15 cellular contexts compared by ENCODE assay signal in the genomic region with DNA sequence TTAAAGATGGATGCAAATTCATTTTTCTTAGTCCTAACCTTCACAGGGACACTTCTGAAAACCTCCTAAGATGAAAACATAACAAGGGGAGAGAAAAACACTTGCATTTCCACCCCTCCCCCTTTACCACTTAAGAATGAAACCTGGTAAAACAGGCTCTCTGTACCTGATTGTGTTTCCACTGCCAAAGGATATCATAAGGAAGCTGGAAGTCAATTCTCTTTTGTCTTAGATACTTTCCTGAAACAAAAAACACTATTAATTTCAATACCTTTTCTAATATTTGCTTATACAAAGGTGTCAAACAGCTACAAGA. TPM values are rescaled to one million over a fixed set of nuclear protein-coding genes. Genes with fewer than 3 reads are reported as not detected.
DNase-seq lines count a peak whose midpoint lies in the region; ATAC-seq, FAIRE-seq and TF ChIP-seq lines count a peak whose summit lies in the region.
"Had no signal": no experiment of that assay in that cellular context is flagged by ENCODE, and none has a peak within 500 bp of the region (broad histone marks: within the 10 kb centered on the region; RNA-seq: fewer than 3 reads in every experiment).

No MANE protein-coding gene starts in this region.

- peaks cover 11% of the 10 kb centered on the region for H3K36me3 Mint-ChIP-seq in astrocyte (ENCODE audit: low read depth, unreplicated experiment)
- peaks cover 39% of the 10 kb centered on the region for H3K36me3 Mint-ChIP-seq in activated CD8-positive, alpha-beta T cell treated with anti-CD3 and anti-CD28 coated beads, Interleukin-2, amount 10 ng/mL, durations not matched to agents 7 days and 5 days (ENCODE audit: low read depth)

- H3K4me3 Mint-ChIP-seq in astrocyte (ENCODE audit: unreplicated experiment) = no peak overlapping the region
- no peak overlapping the region for H3K4me3 Mint-ChIP-seq in activated CD8-positive, alpha-beta T cell treated with anti-CD3 and anti-CD28 coated beads, Interleukin-2, amount 10 ng/mL, durations not matched to agents 7 days and 5 days
- H3K4me3 Mint-ChIP-seq: natural killer cell; T-helper 2 cell treated with Interferon-gamma antibody and Interleukin-4, amounts not matched to agents 5 μg/mL and 100 μg/mL, for 36 hours had no signal

- H3K27ac ChIP-seq in heart left ventricle (peak overlapping the region in 10 of 12 donors; percentile 6 to 70 (median 43)), astrocyte (ENCODE audit: low read depth, low read length) (no peak overlapping the region), thyroid gland (peak overlapping the region; percentile 35 to 56 (median 44))

- no peaks in the 10 kb centered on the region for H4K20me1 ChIP-seq in astrocyte (ENCODE audit: insufficient read depth, low read length)

- intact Hi-C loops in heart left ventricle (cut with DNase I) (no loop called here), left cardiac atrium (cut with DNase I) (no loop called here), thyroid gland (cut with DNase I) (loop anchor here (10.0 kb wide), 1 partner anchor 185 kb away; the partner anchor contains the start of gene ASH1L)

- H3K79me2 ChIP-seq in astrocyte (ENCODE audit: insufficient read depth, low read length) = no peaks in the 10 kb centered on the region

- H3K4me3 ChIP-seq in heart left ventricle (no peak overlapping the region), astrocyte (ENCODE audit: insufficient read depth, low read depth, low read length) (no peak overlapping the region), thyroid gland (replicated peaks in 1 of 3) (no peak overlapping the region)

- TF ChIP-seq CTCF in heart left ventricle (IDR thresholded peaks at IDR 0.05) (no peak), astrocyte (IDR thresholded peaks at IDR 0.05; ENCODE audit: insufficient read depth, low read depth, low read length) (no peak), thyroid gland (IDR thresholded peaks at IDR 0.05) (no peak)

- peak in 1 of 4 donors; percentile 11 for ATAC-seq in heart left ventricle
- no peak for ATAC-seq in left cardiac atrium
- ATAC-seq in activated CD8-positive, alpha-beta T cell treated with anti-CD3 and anti-CD28 coated beads, Interleukin-2, amount 10 ng/mL, durations not matched to agents 7 days and 5 days = no peak
- ATAC-seq: natural killer cell had no signal

- H3K9ac ChIP-seq in astrocyte (ENCODE audit: low read length) = no peak overlapping the region

- H3K27me3 ChIP-seq in heart left ventricle = no peaks in the 10 kb centered on the region
- no peaks in the 10 kb centered on the region for H3K27me3 ChIP-seq in astrocyte (ENCODE audit: insufficient read depth, low read length)
- H3K27me3 ChIP-seq in thyroid gland = no peaks in the 10 kb centered on the region

- H3K4me2 ChIP-seq in astrocyte (ENCODE audit: low read length) = peak overlapping the region; percentile 6

- FAIRE-seq in astrocyte (lab: Jason Lieb, UNC) (no peak), islet of Langerhans (lab: Jason Lieb, UNC) (peak; percentile 5)

- H2AFZ ChIP-seq in astrocyte (ENCODE audit: low read depth, low read length) = no peak overlapping the region

- no peaks in the 10 kb centered on the region for H3K9me3 Mint-ChIP-seq in astrocyte (ENCODE audit: unreplicated experiment)
- no peaks in the 10 kb centered on the region for H3K9me3 Mint-ChIP-seq in activated CD8-positive, alpha-beta T cell treated with anti-CD3 and anti-CD28 coated beads, Interleukin-2, amount 10 ng/mL, durations not matched to agents 7 days and 5 days (ENCODE audit: insufficient read depth)
- H3K9me3 Mint-ChIP-seq: natural killer cell; T-helper 2 cell treated with Interferon-gamma antibody and Interleukin-4, amounts not matched to agents 5 μg/mL and 100 μg/mL, for 36 hours had no signal

- POLR2A ChIA-PET in activated CD8-positive, alpha-beta T cell treated with anti-CD3 and anti-CD28 coated beads, Interleukin-2, amount 10 ng/mL, durations not matched to agents 7 days and 5 days (lab: Charles Lee) = no interaction called here

- H3K27ac Mint-ChIP-seq in astrocyte (ENCODE audit: unreplicated experiment) = no peak overlapping the region
- no peak overlapping the region for H3K27ac Mint-ChIP-seq in activated CD8-positive, alpha-beta T cell treated with anti-CD3 and anti-CD28 coated beads, Interleukin-2, amount 10 ng/mL, durations not matched to agents 7 days and 5 days
- H3K27ac Mint-ChIP-seq: natural killer cell; T-helper 2 cell treated with Interferon-gamma antibody and Interleukin-4, amounts not matched to agents 5 μg/mL and 100 μg/mL, for 36 hours had no signal

- DNase-seq in heart left ventricle = no peak
- DNase-seq in left cardiac atrium = no peak
- no peak for DNase-seq in astrocyte (ENCODE audit: low read depth)
- peak in 1 of 2 donors; percentile 5 for DNase-seq in thyroid gland
- no peak for DNase-seq in medulla oblongata (ENCODE audit: extremely low spot score)
- no peak for DNase-seq in activated CD8-positive, alpha-beta T cell treated with anti-CD3 and anti-CD28 coated beads, Interleukin-2, amount 10 ng/mL, durations not matched to agents 7 days and 5 days
- DNase-seq in NCI-H524 (lab: John Stamatoyannopoulos, UW) = no peak
- DNase-seq: activated CD4-positive, alpha-beta T cell treated with anti-CD3 and anti-CD28 coated beads for 4 hours; activated T-cell treated with anti-CD3 and anti-CD28 coated beads, Interleukin-2, amount 50 U/mL, for 48 hours; natural killer cell; NCI-H187 treated with DMSO at 0.1 percent for 48 hours; stimulated activated CD4-positive, alpha-beta T cell treated with anti-CD3 and anti-CD28 coated beads, Interleukin-2, amount 100 ng/mL, for 48 hours; stimulated activated CD8-positive, alpha-beta memory T cell treated with anti-CD3 and anti-CD28 coated beads, Interleukin-4, amount 100 ng/mL, for 48 hours had no signal

- H3K36me3 ChIP-seq in heart left ventricle = peaks cover 0 to 68% (median 45%) of the 10 kb centered on the region in 9 donors
- peaks cover 19% of the 10 kb centered on the region for H3K36me3 ChIP-seq in astrocyte (ENCODE audit: insufficient read depth, low read length)
- H3K36me3 ChIP-seq in thyroid gland = peaks cover 19 to 32% of the 10 kb centered on the region in 2 donors

- CTCF ChIA-PET in activated CD8-positive, alpha-beta T cell treated with anti-CD3 and anti-CD28 coated beads, Interleukin-2, amount 10 ng/mL, durations not matched to agents 7 days and 5 days (lab: Charles Lee) = interaction anchor here (0.6 to 1.4 kb wide), 2 partner anchors 10 to 125 kb away, joined by 3 read pairs; no protein-coding TSS in a partner anchor

- no peaks in the 10 kb centered on the region for H3K9me3 ChIP-seq in heart left ventricle
- no peaks in the 10 kb centered on the region for H3K9me3 ChIP-seq in astrocyte (ENCODE audit: insufficient read depth, low read depth, low read length)
- H3K9me3 ChIP-seq in thyroid gland = no peaks in the 10 kb centered on the region

- peaks cover 0 to 25% (median 9%) of the 10 kb centered on the region in 12 donors for H3K4me1 ChIP-seq in heart left ventricle
- peaks cover 11% of the 10 kb centered on the region for H3K4me1 ChIP-seq in astrocyte (ENCODE audit: insufficient read depth, low read length)
- peaks cover 6 to 21% of the 10 kb centered on the region in 2 donors for H3K4me1 ChIP-seq in thyroid gland

- TF ChIP-seq POLR2A in heart left ventricle (IDR thresholded peaks at IDR 0.05) (no peak), thyroid gland (IDR thresholded peaks at IDR 0.05) (no peak)

- H3K4me1 Mint-ChIP-seq in astrocyte (ENCODE audit: low read depth, unreplicated experiment) = no peaks in the 10 kb centered on the region
- no peaks in the 10 kb centered on the region for H3K4me1 Mint-ChIP-seq in activated CD8-positive, alpha-beta T cell treated with anti-CD3 and anti-CD28 coated beads, Interleukin-2, amount 10 ng/mL, durations not matched to agents 7 days and 5 days (ENCODE audit: low read depth)
- H3K4me1 Mint-ChIP-seq: natural killer cell had no signal

- H3K27me3 Mint-ChIP-seq in astrocyte (ENCODE audit: low read depth, unreplicated experiment) = no peaks in the 10 kb centered on the region
- H3K27me3 Mint-ChIP-seq in activated CD8-positive, alpha-beta T cell treated with anti-CD3 and anti-CD28 coated beads, Interleukin-2, amount 10 ng/mL, durations not matched to agents 7 days and 5 days (ENCODE audit: low read depth) = no peaks in the 10 kb centered on the region

RNA-seq across cellular contexts. Expression of gene RUSC1, which starts 59.1 kb away (rescaled TPM):
- total RNA-seq in heart left ventricle = 10 to 100 TPM; 14.6 to 28.0 (median 16.3) TPM
- polyA plus RNA-seq in heart left ventricle = 10 to 100 TPM; 16.3 to 25.9 TPM
- total RNA-seq in left cardiac atrium = 10 to 100 TPM; 18.7 to 25.3 TPM
- 48.0 and 48.7 TPM in 2 replicates for total RNA-seq in astrocyte
- total RNA-seq in thyroid gland = 10 to 100 TPM; 14.9 to 20.1 (median 16.9) TPM
- total RNA-seq in activated CD8-positive, alpha-beta T cell treated with anti-CD3 and anti-CD28 coated beads, Interleukin-2, amount 10 ng/mL, durations not matched to agents 7 days and 5 days = 10 to 100 TPM; 33.7 to 35.1 TPM
